In the genomic region with DNA sequence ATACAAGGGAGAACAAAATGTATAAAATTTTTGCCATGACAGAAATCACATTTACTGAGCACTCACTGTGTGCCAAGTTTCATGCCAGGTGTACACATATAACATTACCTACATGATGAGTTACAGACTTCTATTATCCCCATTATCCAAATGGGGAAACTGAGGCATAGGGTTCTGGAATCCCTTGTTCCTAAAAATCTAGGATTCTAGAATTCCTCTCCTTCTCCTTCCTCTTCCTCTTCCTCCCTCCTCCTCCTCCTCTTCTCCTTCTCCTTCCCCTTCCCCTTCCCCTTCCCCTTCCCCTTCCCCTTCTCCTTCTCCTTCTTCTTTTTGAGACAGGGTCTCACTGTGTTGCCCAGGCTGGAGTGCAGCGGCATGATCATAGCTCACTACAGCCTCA, we compare ENCODE assay signal across 2 cellular contexts.
A peak's percentile ranks its signal among the peaks of the same experiment; 100 is the strongest.
TF ChIP-seq lines count a peak whose summit lies in the region.

No MANE protein-coding gene starts in this region.

TF ChIP-seq in HepG2, 621 proteins besides CTCF, POLR2A, EP300 and RAD21:
- TF ChIP-seq, protein P1, sequence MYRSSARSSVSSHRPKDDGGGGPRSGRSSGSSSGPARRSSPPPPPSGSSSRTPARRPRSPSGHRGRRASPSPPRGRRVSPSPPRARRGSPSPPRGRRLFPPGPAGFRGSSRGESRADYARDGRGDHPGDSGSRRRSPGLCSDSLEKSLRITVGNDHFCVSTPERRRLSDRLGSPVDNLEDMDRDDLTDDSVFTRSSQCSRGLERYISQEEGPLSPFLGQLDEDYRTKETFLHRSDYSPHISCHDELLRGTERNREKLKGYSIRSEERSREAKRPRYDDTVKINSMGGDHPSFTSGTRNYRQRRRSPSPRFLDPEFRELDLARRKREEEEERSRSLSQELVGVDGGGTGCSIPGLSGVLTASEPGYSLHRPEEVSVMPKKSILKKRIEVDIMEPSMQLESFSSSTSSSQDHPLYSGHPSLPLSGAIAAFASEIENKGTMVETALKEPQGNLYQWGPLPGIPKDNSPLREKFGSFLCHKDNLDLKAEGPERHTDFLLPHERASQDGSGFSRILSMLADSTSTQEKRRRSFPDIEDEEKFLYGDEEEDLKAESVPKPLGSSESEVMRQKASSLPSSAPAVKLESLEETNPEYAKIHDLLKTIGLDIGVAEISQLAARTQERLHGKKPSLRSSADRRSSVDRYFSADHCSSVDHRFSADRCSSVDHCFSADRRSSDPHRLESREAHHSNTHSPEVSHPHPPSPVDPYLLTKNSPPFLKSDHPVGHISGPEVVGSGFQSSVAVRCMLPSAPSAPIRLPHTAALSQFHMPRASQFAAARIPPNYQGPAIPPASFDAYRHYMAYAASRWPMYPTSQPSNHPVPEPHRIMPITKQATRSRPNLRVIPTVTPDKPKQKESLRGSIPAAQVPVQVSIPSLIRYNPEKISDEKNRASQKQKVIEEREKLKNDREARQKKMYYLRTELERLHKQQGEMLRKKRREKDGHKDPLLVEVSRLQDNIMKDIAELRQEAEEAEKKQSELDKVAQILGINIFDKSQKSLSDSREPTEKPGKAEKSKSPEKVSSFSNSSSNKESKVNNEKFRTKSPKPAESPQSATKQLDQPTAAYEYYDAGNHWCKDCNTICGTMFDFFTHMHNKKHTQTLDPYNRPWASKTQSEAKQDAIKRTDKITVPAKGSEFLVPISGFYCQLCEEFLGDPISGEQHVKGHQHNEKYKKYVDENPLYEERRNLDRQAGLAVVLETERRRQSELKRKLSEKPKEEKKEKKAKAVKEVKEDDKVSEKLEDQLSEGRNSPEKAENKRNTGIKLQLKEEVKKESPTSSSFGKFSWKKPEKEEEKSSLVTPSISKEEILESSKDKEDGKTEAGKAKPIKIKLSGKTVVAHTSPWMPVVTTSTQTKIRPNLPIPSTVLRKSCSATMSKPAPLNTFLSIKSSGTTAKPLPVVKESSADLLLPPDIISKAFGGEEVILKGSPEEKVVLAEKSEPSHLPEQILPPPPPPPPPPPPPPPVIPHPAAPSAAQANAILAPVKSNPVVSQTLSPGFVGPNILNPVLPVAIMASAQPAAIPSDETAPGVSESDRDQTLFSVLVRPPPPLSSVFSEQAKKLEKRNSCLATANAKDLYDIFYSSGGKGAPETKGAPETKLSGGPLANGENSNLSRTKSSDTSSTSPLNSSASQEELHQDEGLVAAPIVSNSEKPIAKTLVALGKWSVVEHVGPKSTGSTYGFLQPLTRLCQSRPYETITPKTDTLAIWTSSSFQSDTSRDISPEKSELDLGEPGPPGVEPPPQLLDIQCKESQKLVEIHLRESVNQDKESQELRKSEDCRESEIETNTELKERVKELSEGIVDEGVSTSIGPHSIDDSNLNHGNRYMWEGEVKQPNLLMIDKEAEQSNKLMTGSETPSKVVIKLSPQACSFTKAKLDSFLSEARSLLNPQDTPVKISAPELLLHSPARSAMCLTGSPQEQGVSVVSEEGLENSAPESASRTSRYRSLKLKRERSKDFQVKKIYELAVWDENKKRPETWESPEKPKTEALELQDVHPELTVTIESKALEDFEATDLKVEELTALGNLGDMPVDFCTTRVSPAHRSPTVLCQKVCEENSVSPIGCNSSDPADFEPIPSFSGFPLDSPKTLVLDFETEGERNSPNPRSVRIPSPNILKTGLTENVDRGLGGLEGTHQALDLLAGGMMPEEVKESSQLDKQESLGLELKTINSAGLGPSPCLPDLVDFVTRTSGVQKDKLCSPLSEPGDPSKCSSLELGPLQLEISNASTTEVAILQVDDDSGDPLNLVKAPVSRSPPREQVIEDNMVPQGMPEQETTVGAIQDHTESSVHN (CRISPR knock-in tag; IDR thresholded peaks at IDR 0.05), result no peak
- TF ChIP-seq PCBP2 (optimal IDR thresholded peaks at IDR 0.05; ENCODE audit: low read depth, low read length, poor library complexity, severe bottlenecking) (peak; percentile 87), ZNF777 (CRISPR knock-in tag; IDR thresholded peaks at IDR 0.05) (no peak)
TF ChIP-seq in HepG2: peak in this region for 1.

TF ChIP-seq in SK-N-SH treated with all-trans-retinoic acid at 6 μM for 48 hours, 23 proteins besides CTCF, POLR2A, EP300 and RAD21:
- no peak for TF ChIP-seq ZC3H10 (CRISPR knock-in tag; IDR thresholded peaks at IDR 0.05)
- TF ChIP-seq, protein P2, sequence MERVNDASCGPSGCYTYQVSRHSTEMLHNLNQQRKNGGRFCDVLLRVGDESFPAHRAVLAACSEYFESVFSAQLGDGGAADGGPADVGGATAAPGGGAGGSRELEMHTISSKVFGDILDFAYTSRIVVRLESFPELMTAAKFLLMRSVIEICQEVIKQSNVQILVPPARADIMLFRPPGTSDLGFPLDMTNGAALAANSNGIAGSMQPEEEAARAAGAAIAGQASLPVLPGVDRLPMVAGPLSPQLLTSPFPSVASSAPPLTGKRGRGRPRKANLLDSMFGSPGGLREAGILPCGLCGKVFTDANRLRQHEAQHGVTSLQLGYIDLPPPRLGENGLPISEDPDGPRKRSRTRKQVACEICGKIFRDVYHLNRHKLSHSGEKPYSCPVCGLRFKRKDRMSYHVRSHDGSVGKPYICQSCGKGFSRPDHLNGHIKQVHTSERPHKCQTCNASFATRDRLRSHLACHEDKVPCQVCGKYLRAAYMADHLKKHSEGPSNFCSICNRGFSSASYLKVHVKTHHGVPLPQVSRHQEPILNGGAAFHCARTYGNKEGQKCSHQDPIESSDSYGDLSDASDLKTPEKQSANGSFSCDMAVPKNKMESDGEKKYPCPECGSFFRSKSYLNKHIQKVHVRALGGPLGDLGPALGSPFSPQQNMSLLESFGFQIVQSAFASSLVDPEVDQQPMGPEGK (CRISPR knock-in tag; IDR thresholded peaks at IDR 0.05; ENCODE audit: borderline replicate concordance), result no peak
- no peak for TF ChIP-seq SNAI2 (CRISPR knock-in tag; IDR thresholded peaks at IDR 0.05)
- no peak for TF ChIP-seq ARNTL (CRISPR knock-in tag; IDR thresholded peaks at IDR 0.05; ENCODE audit: borderline replicate concordance, low read depth)
- TF ChIP-seq CSDC2 (CRISPR knock-in tag; IDR thresholded peaks at IDR 0.05), result no peak
- TF ChIP-seq GLIS3 (CRISPR knock-in tag; IDR thresholded peaks at IDR 0.05), result no peak
- TF ChIP-seq ZNF565 (CRISPR knock-in tag; conservative IDR thresholded peaks at IDR 0.05; ENCODE audit: low read depth), result no peak
- TF ChIP-seq, protein P3, sequence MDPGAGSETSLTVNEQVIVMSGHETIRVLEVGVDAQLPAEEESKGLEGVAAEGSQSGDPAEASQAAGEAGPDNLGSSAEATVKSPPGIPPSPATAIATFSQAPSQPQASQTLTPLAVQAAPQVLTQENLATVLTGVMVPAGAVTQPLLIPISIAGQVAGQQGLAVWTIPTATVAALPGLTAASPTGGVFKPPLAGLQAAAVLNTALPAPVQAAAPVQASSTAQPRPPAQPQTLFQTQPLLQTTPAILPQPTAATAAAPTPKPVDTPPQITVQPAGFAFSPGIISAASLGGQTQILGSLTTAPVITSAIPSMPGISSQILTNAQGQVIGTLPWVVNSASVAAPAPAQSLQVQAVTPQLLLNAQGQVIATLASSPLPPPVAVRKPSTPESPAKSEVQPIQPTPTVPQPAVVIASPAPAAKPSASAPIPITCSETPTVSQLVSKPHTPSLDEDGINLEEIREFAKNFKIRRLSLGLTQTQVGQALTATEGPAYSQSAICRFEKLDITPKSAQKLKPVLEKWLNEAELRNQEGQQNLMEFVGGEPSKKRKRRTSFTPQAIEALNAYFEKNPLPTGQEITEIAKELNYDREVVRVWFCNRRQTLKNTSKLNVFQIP (CRISPR knock-in tag; IDR thresholded peaks at IDR 0.05; ENCODE audit: borderline replicate concordance, low read depth), result no peak
- no peak for TF ChIP-seq ESRRG (CRISPR knock-in tag; IDR thresholded peaks at IDR 0.05)
- TF ChIP-seq ZNF8 (CRISPR knock-in tag; IDR thresholded peaks at IDR 0.05), result no peak
- TF ChIP-seq, protein P4, sequence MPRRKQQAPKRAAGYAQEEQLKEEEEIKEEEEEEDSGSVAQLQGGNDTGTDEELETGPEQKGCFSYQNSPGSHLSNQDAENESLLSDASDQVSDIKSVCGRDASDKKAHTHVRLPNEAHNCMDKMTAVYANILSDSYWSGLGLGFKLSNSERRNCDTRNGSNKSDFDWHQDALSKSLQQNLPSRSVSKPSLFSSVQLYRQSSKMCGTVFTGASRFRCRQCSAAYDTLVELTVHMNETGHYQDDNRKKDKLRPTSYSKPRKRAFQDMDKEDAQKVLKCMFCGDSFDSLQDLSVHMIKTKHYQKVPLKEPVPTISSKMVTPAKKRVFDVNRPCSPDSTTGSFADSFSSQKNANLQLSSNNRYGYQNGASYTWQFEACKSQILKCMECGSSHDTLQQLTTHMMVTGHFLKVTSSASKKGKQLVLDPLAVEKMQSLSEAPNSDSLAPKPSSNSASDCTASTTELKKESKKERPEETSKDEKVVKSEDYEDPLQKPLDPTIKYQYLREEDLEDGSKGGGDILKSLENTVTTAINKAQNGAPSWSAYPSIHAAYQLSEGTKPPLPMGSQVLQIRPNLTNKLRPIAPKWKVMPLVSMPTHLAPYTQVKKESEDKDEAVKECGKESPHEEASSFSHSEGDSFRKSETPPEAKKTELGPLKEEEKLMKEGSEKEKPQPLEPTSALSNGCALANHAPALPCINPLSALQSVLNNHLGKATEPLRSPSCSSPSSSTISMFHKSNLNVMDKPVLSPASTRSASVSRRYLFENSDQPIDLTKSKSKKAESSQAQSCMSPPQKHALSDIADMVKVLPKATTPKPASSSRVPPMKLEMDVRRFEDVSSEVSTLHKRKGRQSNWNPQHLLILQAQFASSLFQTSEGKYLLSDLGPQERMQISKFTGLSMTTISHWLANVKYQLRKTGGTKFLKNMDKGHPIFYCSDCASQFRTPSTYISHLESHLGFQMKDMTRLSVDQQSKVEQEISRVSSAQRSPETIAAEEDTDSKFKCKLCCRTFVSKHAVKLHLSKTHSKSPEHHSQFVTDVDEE (CRISPR knock-in tag; IDR thresholded peaks at IDR 0.05), result no peak
- TF ChIP-seq OSR1 (CRISPR knock-in tag; IDR thresholded peaks at IDR 0.05), result no peak
- no peak for TF ChIP-seq RARB (CRISPR knock-in tag; IDR thresholded peaks at IDR 0.05)
- TF ChIP-seq, protein P5, sequence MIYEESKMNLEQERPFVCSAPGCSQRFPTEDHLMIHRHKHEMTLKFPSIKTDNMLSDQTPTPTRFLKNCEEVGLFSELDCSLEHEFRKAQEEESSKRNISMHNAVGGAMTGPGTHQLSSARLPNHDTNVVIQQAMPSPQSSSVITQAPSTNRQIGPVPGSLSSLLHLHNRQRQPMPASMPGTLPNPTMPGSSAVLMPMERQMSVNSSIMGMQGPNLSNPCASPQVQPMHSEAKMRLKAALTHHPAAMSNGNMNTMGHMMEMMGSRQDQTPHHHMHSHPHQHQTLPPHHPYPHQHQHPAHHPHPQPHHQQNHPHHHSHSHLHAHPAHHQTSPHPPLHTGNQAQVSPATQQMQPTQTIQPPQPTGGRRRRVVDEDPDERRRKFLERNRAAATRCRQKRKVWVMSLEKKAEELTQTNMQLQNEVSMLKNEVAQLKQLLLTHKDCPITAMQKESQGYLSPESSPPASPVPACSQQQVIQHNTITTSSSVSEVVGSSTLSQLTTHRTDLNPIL (CRISPR knock-in tag; IDR thresholded peaks at IDR 0.05; ENCODE audit: low read depth), result no peak
- no peak for TF ChIP-seq PPARA (CRISPR knock-in tag; IDR thresholded peaks at IDR 0.05; ENCODE audit: borderline replicate concordance)
- TF ChIP-seq, protein P6, sequence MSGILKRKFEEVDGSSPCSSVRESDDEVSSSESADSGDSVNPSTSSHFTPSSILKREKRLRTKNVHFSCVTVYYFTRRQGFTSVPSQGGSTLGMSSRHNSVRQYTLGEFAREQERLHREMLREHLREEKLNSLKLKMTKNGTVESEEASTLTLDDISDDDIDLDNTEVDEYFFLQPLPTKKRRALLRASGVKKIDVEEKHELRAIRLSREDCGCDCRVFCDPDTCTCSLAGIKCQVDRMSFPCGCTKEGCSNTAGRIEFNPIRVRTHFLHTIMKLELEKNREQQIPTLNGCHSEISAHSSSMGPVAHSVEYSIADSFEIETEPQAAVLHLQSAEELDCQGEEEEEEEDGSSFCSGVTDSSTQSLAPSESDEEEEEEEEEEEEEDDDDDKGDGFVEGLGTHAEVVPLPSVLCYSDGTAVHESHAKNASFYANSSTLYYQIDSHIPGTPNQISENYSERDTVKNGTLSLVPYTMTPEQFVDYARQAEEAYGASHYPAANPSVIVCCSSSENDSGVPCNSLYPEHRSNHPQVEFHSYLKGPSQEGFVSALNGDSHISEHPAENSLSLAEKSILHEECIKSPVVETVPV (CRISPR knock-in tag; IDR thresholded peaks at IDR 0.05), result no peak
- no peak for TF ChIP-seq TCF4 (CRISPR knock-in tag; IDR thresholded peaks at IDR 0.05; ENCODE audit: borderline replicate concordance)
- TF ChIP-seq TOX (CRISPR knock-in tag; IDR thresholded peaks at IDR 0.05; ENCODE audit: borderline replicate concordance), result no peak
